In genomic region chrX:115499112-115499805, GRCh38 we compare ENCODE assay signal across 13 cellular contexts.
A peak's percentile ranks its signal among the peaks of the same experiment; 100 is the strongest.
DNase-seq lines count a peak whose midpoint lies in the region; ATAC-seq and TF ChIP-seq lines count a peak whose summit lies in the region.
"Had no signal": no experiment of that assay in that cellular context is flagged by ENCODE, and none has a peak within 500 bp of the region (broad histone marks: within the 10 kb centered on the region; RNA-seq: fewer than 3 reads in every experiment).

No MANE protein-coding gene starts in this region.

- no peak overlapping the region for H3K4me3 ChIP-seq in right atrium auricular region
- no peak overlapping the region for H3K4me3 ChIP-seq in OCI-LY3 (ENCODE audit: low read length)
- no peak overlapping the region for H3K4me3 ChIP-seq in right cardiac atrium (ENCODE audit: low read length)
- H3K4me3 ChIP-seq in uterus = no peak overlapping the region
- no peak overlapping the region for H3K4me3 ChIP-seq in WERI-Rb-1 (ENCODE audit: low read depth, low read length)

- no peaks in the 10 kb centered on the region for H3K27me3 ChIP-seq in right atrium auricular region
- H3K27me3 ChIP-seq in OCI-LY3 (ENCODE audit: low read depth, low read length) = no peaks in the 10 kb centered on the region
- H3K27me3 ChIP-seq in right cardiac atrium (ENCODE audit: control insufficient read depth, insufficient read depth) = no peaks in the 10 kb centered on the region
- no peaks in the 10 kb centered on the region for H3K27me3 ChIP-seq in uterus
- no peaks in the 10 kb centered on the region for H3K27me3 ChIP-seq in WERI-Rb-1 (ENCODE audit: insufficient read depth, low read depth, severe bottlenecking)

- H3K27ac ChIP-seq in right atrium auricular region (no peak overlapping the region), OCI-LY3 (ENCODE audit: low read length) (no peak overlapping the region), right cardiac atrium (ENCODE audit: low read length) (peak overlapping the region; percentile 27), uterus (peak overlapping the region; percentile 49 to 68), WERI-Rb-1 (no peak overlapping the region)

- H3K4me1 ChIP-seq in right atrium auricular region = no peaks in the 10 kb centered on the region
- H3K4me1 ChIP-seq in OCI-LY3 (ENCODE audit: low read length) = peaks cover 10% of the 10 kb centered on the region
- no peaks in the 10 kb centered on the region for H3K4me1 ChIP-seq in right cardiac atrium (ENCODE audit: control insufficient read depth, insufficient read depth, low read length)
- no peaks in the 10 kb centered on the region for H3K4me1 ChIP-seq in uterus

- no peaks in the 10 kb centered on the region for H3K9me3 ChIP-seq in right atrium auricular region
- no peaks in the 10 kb centered on the region for H3K9me3 ChIP-seq in OCI-LY3 (ENCODE audit: insufficient read depth, low read length)
- no peaks in the 10 kb centered on the region for H3K9me3 ChIP-seq in right cardiac atrium (ENCODE audit: control insufficient read depth, low read length)
- no peaks in the 10 kb centered on the region for H3K9me3 ChIP-seq in uterus
- H3K9me3 ChIP-seq in WERI-Rb-1 (ENCODE audit: severe bottlenecking) = no peaks in the 10 kb centered on the region

- ATAC-seq in left cardiac atrium (peak; percentile 25 to 30), right cardiac atrium (peak; percentile 19 to 42)

- H3K79me2 ChIP-seq in OCI-LY3 (ENCODE audit: low read length) = no peaks in the 10 kb centered on the region

- H2AFZ ChIP-seq in OCI-LY3 (ENCODE audit: low read depth, low read length) = no peak overlapping the region

- H3K36me3 ChIP-seq in right atrium auricular region (no peaks in the 10 kb centered on the region), OCI-LY3 (replicated peaks; ENCODE audit: low read depth, low read length) (no peaks in the 10 kb centered on the region), uterus (no peaks in the 10 kb centered on the region), WERI-Rb-1 (no peaks in the 10 kb centered on the region)

- DNase-seq in left cardiac atrium (no peak), right atrium auricular region (ENCODE audit: low spot score) (no peak), right cardiac atrium (no peak), uterus (no peak), NCI-H2081 treated with DMSO at 0.1 percent for 48 hours (lab: John Stamatoyannopoulos, UW) (no peak), WERI-Rb-1 (no peak), NCI-H510A (lab: John Stamatoyannopoulos, UW) (no peak)
- DNase-seq: activated CD4-positive, alpha-beta T cell treated with anti-CD3 and anti-CD28 coated beads for 4 hours; activated gamma-delta T cell treated with Interleukin-2 at 50 U/mL for 16 hours; DND-41; NCI-H1694 treated with DMSO at 0.1 percent for 48 hours; SHP77 had no signal

- no peaks in the 10 kb centered on the region for H4K20me1 ChIP-seq in OCI-LY3 (ENCODE audit: insufficient read depth, low read length)

- WGBS in right cardiac atrium = 46% methylated on average over 3 of the region's 3 CpGs

- no peak for TF ChIP-seq CTCF in right atrium auricular region (IDR thresholded peaks at IDR 0.05)
- no peak for TF ChIP-seq CTCF in OCI-LY3 (IDR thresholded peaks at IDR 0.05; ENCODE audit: low read depth, low read length)
- no peak for TF ChIP-seq CTCF in uterus (IDR thresholded peaks at IDR 0.05)
- no peak for TF ChIP-seq CTCF in WERI-Rb-1 (IDR thresholded peaks at IDR 0.05; ENCODE audit: low read depth, low read length)

- TF ChIP-seq POLR2A in uterus (IDR thresholded peaks at IDR 0.05) = no peak

- intact Hi-C loops in left cardiac atrium (cut with DNase I) = no loop called here
- intact Hi-C loops in right cardiac atrium (cut with DNase I) = no loop called here
- intact Hi-C loops in uterus (cut with DNase I; ENCODE audit: low total_unique reads) = no loop called here

- H3K9ac ChIP-seq in OCI-LY3 (ENCODE audit: low read length) = no peak overlapping the region

- peak overlapping the region; percentile 44 for H3K4me2 ChIP-seq in OCI-LY3 (ENCODE audit: low read length)

Comparison
In these comparisons a context has a peak if more than half of its experiments do, and no peak if none do; other contexts are left out.
1. H3K27ac ChIP-seq: peak in right cardiac atrium (single experiment) and uterus (2 of 2); none in right atrium auricular region (0 of 2), OCI-LY3 (single experiment) and WERI-Rb-1 (single experiment).